ENCODE assay signal across 8 cellular contexts in the genomic region with DNA sequence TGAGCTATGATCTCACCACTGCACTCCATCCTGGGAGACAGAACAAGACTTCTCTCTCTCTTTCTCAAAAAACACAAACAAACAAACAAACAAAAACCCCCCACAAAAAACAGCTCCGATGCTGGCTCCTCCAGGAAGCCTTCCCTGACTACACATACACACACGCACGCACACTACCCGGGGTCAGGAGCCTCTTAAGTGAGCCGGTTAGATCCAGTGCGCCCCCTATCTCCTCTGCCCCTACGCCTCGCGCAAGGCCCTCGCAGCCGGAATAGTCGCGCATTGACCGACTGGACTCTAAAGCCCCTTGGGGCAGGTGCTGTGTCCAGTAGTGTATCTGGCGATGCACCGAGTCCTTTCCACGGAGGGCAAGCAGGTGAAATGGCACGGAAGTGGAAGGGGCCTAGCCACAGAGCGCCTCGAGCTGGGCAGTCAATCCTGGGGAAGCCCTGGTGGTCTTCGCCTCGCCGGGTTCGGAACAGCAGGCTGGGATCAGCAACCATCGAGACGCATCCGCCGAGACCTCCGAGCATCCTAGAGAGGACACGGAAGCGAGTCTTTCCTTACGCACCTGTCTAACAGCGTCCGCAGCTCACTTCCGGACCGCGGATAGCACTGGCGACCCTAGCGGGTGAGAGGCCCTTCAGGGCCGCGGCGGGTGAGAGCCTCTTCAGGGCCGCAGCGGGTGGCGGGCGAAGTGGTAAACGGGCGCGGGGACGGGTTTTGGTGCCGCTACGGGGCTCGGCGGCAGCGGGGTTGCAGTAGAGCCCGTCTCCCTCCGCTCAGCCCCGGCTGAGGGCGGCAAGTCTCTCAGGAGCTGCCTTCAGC. TPM values are rescaled to one million over a fixed set of nuclear protein-coding genes. Genes with fewer than 3 reads are reported as not detected.
DNase-seq lines count a peak whose midpoint lies in the region; ATAC-seq and TF ChIP-seq lines count a peak whose summit lies in the region.

A gene (plus strand): TSS at position 588 of the 828 bp plus-strand sequence. CDS start 2,661 bp downstream, outside the sequence.

- H3K27ac Mint-ChIP-seq in chondrocyte (ENCODE audit: unreplicated experiment) = peak within 1 kb of the TSS; percentile 89

- peak within 1 kb of the TSS; percentile 95 for H3K4me3 Mint-ChIP-seq in chondrocyte (ENCODE audit: unreplicated experiment)

- peaks cover 29% of the 10 kb centered on the region for H3K4me1 Mint-ChIP-seq in chondrocyte (ENCODE audit: low read depth)

- no peaks in the 10 kb centered on the region for H3K9me3 Mint-ChIP-seq in chondrocyte (ENCODE audit: low read depth)

- peak; percentile 78 for TF ChIP-seq CTCF in chondrocyte (IDR thresholded peaks at IDR 0.05)

- DNase-seq in AG20443 (ENCODE audit: low spot score) = peak; percentile 97
- peak; percentile 75 to 91 for DNase-seq in NCI-H446 (lab: John Stamatoyannopoulos, UW)
- DNase-seq in activated CD4-positive, alpha-beta T cell treated with anti-CD3 and anti-CD28 coated beads for 1 hour = peak; percentile 78
- no peak for DNase-seq in chondrocyte (ENCODE audit: low spot score)
- DNase-seq in kidney glomerular epithelial cell (lab: John Stamatoyannopoulos, UW) = peak; percentile 83
- DNase-seq in stimulated activated CD4-positive, alpha-beta T cell treated with anti-CD3 and anti-CD28 coated beads, Interleukin-1b, Interleukin-23, amount 100 ng/mL, for 1 hour (ENCODE audit: low read depth in 2 of 2) = peak; percentile 66 to 72

- peak; percentile 96 for ATAC-seq in GM19023 (IDR thresholded peaks at IDR 0.05; ENCODE audit: unreplicated experiment)
- peak; percentile 95 for ATAC-seq in HG03280 (IDR thresholded peaks at IDR 0.05; ENCODE audit: unreplicated experiment)

- H3K27me3 Mint-ChIP-seq in chondrocyte (ENCODE audit: low read depth) = no peaks in the 10 kb centered on the region

- peaks cover 17% of the 10 kb centered on the region for H3K36me3 Mint-ChIP-seq in chondrocyte (ENCODE audit: low read depth)

RNA-seq across cellular contexts. Expression of the gene that starts here (rescaled TPM):
- total RNA-seq in chondrocyte = 10.4 to 19.9 TPM (median 14.1 TPM) in 3 replicates
